In the genomic region with DNA sequence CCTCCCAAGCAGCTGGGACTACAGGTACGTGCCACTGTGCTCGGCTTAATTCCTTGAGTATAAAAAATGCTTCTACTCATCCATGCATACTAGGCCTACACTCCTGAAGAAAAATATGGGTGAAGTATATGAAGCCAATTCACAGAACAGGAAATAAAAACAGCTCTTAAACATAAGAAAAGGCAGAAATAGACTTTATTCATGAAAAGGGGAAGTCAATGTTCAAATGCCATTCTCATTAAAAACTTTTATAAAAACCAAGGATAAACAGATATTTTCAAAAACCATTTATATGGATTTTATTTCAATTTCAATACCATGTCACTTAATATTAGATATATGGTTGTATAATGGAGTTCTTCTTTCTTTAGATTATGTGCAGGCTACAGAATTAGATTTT, we compare ENCODE assay signal across 1 cellular context.
A peak's percentile ranks its signal among the peaks of the same experiment; 100 is the strongest.
TF ChIP-seq lines count a peak whose summit lies in the region.

No MANE protein-coding gene starts in this region.

TF ChIP-seq in K562, 482 proteins besides CTCF, POLR2A, EP300 and RAD21:
- TF ChIP-seq GATAD2A (IDR thresholded peaks at IDR 0.05) (no peak), STAG1 (CRISPR knock-in tag; IDR thresholded peaks at IDR 0.05; ENCODE audit: borderline replicate concordance) (no peak), SPI1 (IDR thresholded peaks at IDR 0.05; ENCODE audit: borderline replicate concordance, low read depth, low read length) (peak; percentile 55; the same call in 1 of the 2 replicates), CGGBP1 (CRISPR knock-in tag; IDR thresholded peaks at IDR 0.05) (no peak), PTTG1 (tag; IDR thresholded peaks at IDR 0.05; ENCODE audit: low read depth) (no peak)
- TF ChIP-seq, protein P1, sequence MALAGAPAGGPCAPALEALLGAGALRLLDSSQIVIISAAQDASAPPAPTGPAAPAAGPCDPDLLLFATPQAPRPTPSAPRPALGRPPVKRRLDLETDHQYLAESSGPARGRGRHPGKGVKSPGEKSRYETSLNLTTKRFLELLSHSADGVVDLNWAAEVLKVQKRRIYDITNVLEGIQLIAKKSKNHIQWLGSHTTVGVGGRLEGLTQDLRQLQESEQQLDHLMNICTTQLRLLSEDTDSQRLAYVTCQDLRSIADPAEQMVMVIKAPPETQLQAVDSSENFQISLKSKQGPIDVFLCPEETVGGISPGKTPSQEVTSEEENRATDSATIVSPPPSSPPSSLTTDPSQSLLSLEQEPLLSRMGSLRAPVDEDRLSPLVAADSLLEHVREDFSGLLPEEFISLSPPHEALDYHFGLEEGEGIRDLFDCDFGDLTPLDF (CRISPR knock-in tag; IDR thresholded peaks at IDR 0.05), result no peak
- TF ChIP-seq, protein P2, sequence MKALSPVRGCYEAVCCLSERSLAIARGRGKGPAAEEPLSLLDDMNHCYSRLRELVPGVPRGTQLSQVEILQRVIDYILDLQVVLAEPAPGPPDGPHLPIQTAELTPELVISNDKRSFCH (CRISPR knock-in tag; IDR thresholded peaks at IDR 0.05), result no peak
- TF ChIP-seq, protein P2 (tag; IDR thresholded peaks at IDR 0.05), result no peak
TF ChIP-seq in K562: peak in this region for 1.
